In the genomic region with DNA sequence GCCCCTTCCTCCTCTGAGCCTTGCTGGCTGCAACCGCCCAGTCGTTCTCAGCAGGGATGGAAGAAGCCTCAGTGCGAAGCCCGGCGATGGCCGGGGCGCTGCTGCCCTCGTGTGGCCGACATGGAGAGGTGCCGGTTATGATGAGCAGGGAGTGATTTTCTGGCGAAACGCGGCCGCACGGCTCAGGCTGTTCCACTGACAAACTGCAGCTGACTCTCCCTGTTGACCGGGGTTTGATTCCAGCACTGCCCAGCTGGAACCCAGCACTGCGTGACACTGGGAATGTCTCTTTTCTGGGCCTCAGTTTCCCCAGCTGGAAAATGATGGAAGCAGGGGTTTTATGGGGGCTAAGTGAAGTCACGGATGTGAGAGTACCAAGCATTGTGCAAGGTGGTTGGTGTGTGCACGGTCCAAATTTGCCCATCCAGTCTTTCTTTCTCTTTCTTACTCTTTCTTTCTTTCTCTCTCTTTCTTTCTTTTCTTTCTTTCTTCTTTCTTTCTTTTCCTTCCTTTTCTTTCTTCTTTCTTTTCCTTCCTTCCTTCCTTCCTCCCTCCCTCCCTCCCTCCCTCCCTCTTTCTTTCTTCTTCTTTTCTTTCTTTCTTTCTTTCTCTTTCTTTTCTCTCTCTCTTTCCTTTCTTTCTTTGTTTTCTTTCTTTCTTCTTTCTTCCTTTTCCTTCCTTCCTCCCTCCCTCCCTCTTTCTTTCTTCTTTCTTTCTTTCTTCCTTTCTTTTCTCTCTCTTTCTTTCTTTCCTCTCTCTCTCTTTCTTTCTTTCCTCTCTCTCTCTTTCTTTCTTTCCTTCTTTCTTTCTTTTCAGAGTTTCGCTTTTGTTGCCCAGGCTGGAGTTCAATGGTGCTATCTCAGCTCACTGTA, we compare ENCODE assay signal across 8 cellular contexts. TPM values are rescaled to one million over a fixed set of nuclear protein-coding genes. Genes with fewer than 3 reads are reported as not detected.
DNase-seq lines count a peak whose midpoint lies in the region; ATAC-seq and TF ChIP-seq lines count a peak whose summit lies in the region.

No MANE protein-coding gene starts in this region.

- H3K4me3 ChIP-seq in OCI-LY1 (ENCODE audit: low read depth, low read length, poor library complexity, severe bottlenecking): no peak overlapping the region

- no peaks in the 10 kb centered on the region for H3K9me3 ChIP-seq in OCI-LY1 (ENCODE audit: low read length)

- no peaks in the 10 kb centered on the region for H3F3A ChIP-seq in OCI-LY1 (ENCODE audit: insufficient read depth, low read length)

- no peaks in the 10 kb centered on the region for H3K9me2 ChIP-seq in OCI-LY1 (ENCODE audit: low read depth, low read length)

- H3K27me3 ChIP-seq in OCI-LY1 (ENCODE audit: insufficient read depth, low read length): no peaks in the 10 kb centered on the region

- no peak overlapping the region for H3K4me2 ChIP-seq in OCI-LY1 (ENCODE audit: low read length)

- H3K4me1 ChIP-seq in OCI-LY1 (ENCODE audit: insufficient read depth, low read length, severe bottlenecking): no peaks in the 10 kb centered on the region

- DNase-seq in DMS53 treated with DMSO at 0.1 percent for 48 hours (lab: John Stamatoyannopoulos, UW; ENCODE audit: unreplicated experiment) (peak; percentile 65), HPDE6-E6E7 (ENCODE audit: extremely low spot score) (peak; percentile 59), activated T-cell treated with anti-CD3 and anti-CD28 coated beads for 1 hour (ENCODE audit: low read depth) (peak; percentile 65), epithelial cell of prostate (ENCODE audit: low read depth, low spot score) (peak; percentile 20), myocyte (ENCODE audit: low read depth) (peak; percentile 78)
- peak; percentile 82 for DNase-seq in stimulated activated CD8-positive, alpha-beta memory T cell treated with anti-CD3 and anti-CD28 coated beads, Interleukin-4, amount 100 ng/mL, for 48 hours

- H4K20me1 ChIP-seq in OCI-LY1 (ENCODE audit: insufficient read depth, low read length): no peaks in the 10 kb centered on the region

- H3K36me3 ChIP-seq in OCI-LY1 (ENCODE audit: insufficient read depth, low read length): no peaks in the 10 kb centered on the region

- ATAC-seq in HG03457 (IDR thresholded peaks at IDR 0.05; ENCODE audit: unreplicated experiment): no peak

- no peaks in the 10 kb centered on the region for H3K79me2 ChIP-seq in OCI-LY1 (ENCODE audit: insufficient read depth, low read length)

- H3K9ac ChIP-seq in OCI-LY1 (ENCODE audit: low read length): no peak overlapping the region

- no peak overlapping the region for H2AFZ ChIP-seq in OCI-LY1 (ENCODE audit: low read length)

- H3K27ac ChIP-seq in OCI-LY1 (ENCODE audit: low read depth, low read length, poor library complexity, severe bottlenecking) (no peak overlapping the region), epithelial cell of prostate (no peak overlapping the region)

- peak; percentile 86 for TF ChIP-seq CTCF in OCI-LY1 (IDR thresholded peaks at IDR 0.05; ENCODE audit: low read length)

RNA-seq across cellular contexts. Expression of a gene that starts 25.8 kb away (rescaled TPM):
- not detected in 2 replicates for total RNA-seq in myocyte
- not detected for polyA plus RNA-seq in myocyte (2012)

RNA-seq across cellular contexts. Expression of a gene that starts 42.8 kb away (rescaled TPM):
- total RNA-seq in myocyte: not detected in 2 replicates
- polyA plus RNA-seq in myocyte (2012): not detected

Comparison
In these comparisons a context has a peak if more than half of its experiments do, and no peak if none do; other contexts are left out.
1. DNase-seq: peak in every context shown above with its lines; median percentile 82 in stimulated activated CD8-positive, alpha-beta memory T cell treated with anti-CD3 and anti-CD28 coated beads, Interleukin-4, amount 100 ng/mL, for 48 hours; 78 in myocyte; 65 in DMS53 treated with DMSO at 0.1 percent for 48 hours; 65 in activated T-cell treated with anti-CD3 and anti-CD28 coated beads for 1 hour; 59 in HPDE6-E6E7; 20 in epithelial cell of prostate.